In genomic region chr17:51118330-51119195, GRCh38 we compare ENCODE assay signal across 8 cellular contexts. TPM values are rescaled to one million over a fixed set of nuclear protein-coding genes. Genes with fewer than 3 reads are reported as not detected.
A peak's percentile ranks its signal among the peaks of the same experiment; 100 is the strongest.
DNase-seq lines count a peak whose midpoint lies in the region; ATAC-seq, FAIRE-seq and TF ChIP-seq lines count a peak whose summit lies in the region.

No MANE protein-coding gene starts in this region.

- H3K4me1 Mint-ChIP-seq in astrocyte (ENCODE audit: low read depth, unreplicated experiment) (peaks cover 22% of the 10 kb centered on the region), memory B cell (peaks cover 21% of the 10 kb centered on the region)

- ATAC-seq in memory B cell (ENCODE audit: low read depth) (no peak), GM19351 (IDR thresholded peaks at IDR 0.05; ENCODE audit: unreplicated experiment) (no peak), HG02763 (IDR thresholded peaks at IDR 0.05; ENCODE audit: unreplicated experiment) (no peak), GM18511 (IDR thresholded peaks at IDR 0.05; ENCODE audit: unreplicated experiment) (no peak), HG03135 (IDR thresholded peaks at IDR 0.05; ENCODE audit: unreplicated experiment) (no peak)

- H3K4me2 ChIP-seq in astrocyte (ENCODE audit: low read length) = peak overlapping the region; percentile 86

- H3K9ac ChIP-seq in astrocyte (ENCODE audit: low read length) = no peak overlapping the region

- no peak overlapping the region for H3K27ac ChIP-seq in astrocyte (ENCODE audit: low read depth, low read length)

- H3K36me3 Mint-ChIP-seq in astrocyte (ENCODE audit: low read depth, unreplicated experiment) = no peaks in the 10 kb centered on the region
- no peaks in the 10 kb centered on the region for H3K36me3 Mint-ChIP-seq in memory B cell

- no peaks in the 10 kb centered on the region for H3K27me3 ChIP-seq in astrocyte (ENCODE audit: insufficient read depth, low read length)

- peak overlapping the region; percentile 89 for H3K4me3 ChIP-seq in astrocyte (ENCODE audit: insufficient read depth, low read depth, low read length)

- H2AFZ ChIP-seq in astrocyte (ENCODE audit: low read depth, low read length) = no peak overlapping the region

- no peaks in the 10 kb centered on the region for H3K36me3 ChIP-seq in astrocyte (ENCODE audit: insufficient read depth, low read length)

- TF ChIP-seq CTCF in astrocyte (IDR thresholded peaks at IDR 0.05; ENCODE audit: insufficient read depth, low read depth, low read length) = no peak

- no peaks in the 10 kb centered on the region for H3K9me3 ChIP-seq in astrocyte (ENCODE audit: insufficient read depth, low read depth, low read length)

- FAIRE-seq in astrocyte (lab: Jason Lieb, UNC) = no peak

- H3K27ac Mint-ChIP-seq in astrocyte (ENCODE audit: unreplicated experiment) (no peak overlapping the region), memory B cell (no peak overlapping the region)

- peaks cover 59% of the 10 kb centered on the region for H4K20me1 ChIP-seq in astrocyte (ENCODE audit: insufficient read depth, low read length)

- H3K4me3 Mint-ChIP-seq in astrocyte (ENCODE audit: unreplicated experiment) = peak overlapping the region; percentile 93
- H3K4me3 Mint-ChIP-seq in memory B cell = peak overlapping the region; percentile 34

- DNase-seq in GF-D8 (lab: John Stamatoyannopoulos, UW) = peak; percentile 4
- peak; percentile 85 for DNase-seq in NCI-H2029 treated with DMSO at 0.1 percent for 48 hours (lab: John Stamatoyannopoulos, UW)
- no peak for DNase-seq in astrocyte (ENCODE audit: low read depth)
- DNase-seq in memory B cell (ENCODE audit: low spot score in 2 of 2) = no peak

- H3K79me2 ChIP-seq in astrocyte (ENCODE audit: insufficient read depth, low read length) = peaks cover 69% of the 10 kb centered on the region

- H3K4me1 ChIP-seq in astrocyte (ENCODE audit: insufficient read depth, low read length) = peaks cover 28% of the 10 kb centered on the region

- H3K9me3 Mint-ChIP-seq in astrocyte (ENCODE audit: unreplicated experiment) = no peaks in the 10 kb centered on the region
- H3K9me3 Mint-ChIP-seq in memory B cell = no peaks in the 10 kb centered on the region

- H3K27me3 Mint-ChIP-seq in astrocyte (ENCODE audit: low read depth, unreplicated experiment) (no peaks in the 10 kb centered on the region), memory B cell (no peaks in the 10 kb centered on the region)

RNA-seq across cellular contexts. Expression of gene SPAG9, which starts 2.1 kb away (rescaled TPM):
- total RNA-seq in astrocyte = 97.7 and 102 TPM in 2 replicates

RNA-seq across cellular contexts. Expression of gene NME1, which starts 34.8 kb away (rescaled TPM):
- 222 and 236 TPM in 2 replicates for total RNA-seq in astrocyte

RNA-seq across cellular contexts. Expression of gene NME2, which starts 47.6 kb away (rescaled TPM):
- total RNA-seq in astrocyte = 799 and 894 TPM in 2 replicates

Comparison
In these comparisons a context has a peak if more than half of its experiments do, and no peak if none do; other contexts are left out.
1. DNase-seq: peak in GF-D8 (single experiment) and NCI-H2029 treated with DMSO at 0.1 percent for 48 hours (single experiment); none in astrocyte (single experiment) and memory B cell (0 of 2).